In genomic region chr12:70664463-70664862, GRCh38 we compare ENCODE assay signal across 12 cellular contexts. TPM values are rescaled to one million over a fixed set of nuclear protein-coding genes. Genes with fewer than 3 reads are reported as not detected.
DNase-seq lines count a peak whose midpoint lies in the region; ATAC-seq, FAIRE-seq and TF ChIP-seq lines count a peak whose summit lies in the region.
"Had no signal": no experiment of that assay in that cellular context is flagged by ENCODE, and none has a peak within 500 bp of the region (broad histone marks: within the 10 kb centered on the region; RNA-seq: fewer than 3 reads in every experiment).

No MANE protein-coding gene starts in this region.

- H3K27ac Mint-ChIP-seq in WTC11: peak overlapping the region; percentile 95
- H3K27ac Mint-ChIP-seq in activated CD4-positive, alpha-beta T cell treated with anti-CD3 and anti-CD28 coated beads, Interleukin-2, amount 10 ng/mL, durations not matched to agents 7 days and 5 days: no peak overlapping the region
- H3K27ac Mint-ChIP-seq: activated naive CD4-positive, alpha-beta T cell treated with anti-CD3 and anti-CD28 coated beads, Interleukin-2, amount 50 U/mL, for 72 hours had no signal

- DNase-seq in A172 (ENCODE audit: low spot score) (peak; percentile 69), NCI-H1092 (lab: John Stamatoyannopoulos, UW) (peak; percentile 15), WTC11 (ENCODE audit: low spot score) (peak; percentile 23), HEK293T (ENCODE audit: extremely low spot score) (no peak), DMS153 treated with DMSO at 0.1 percent for 48 hours (lab: John Stamatoyannopoulos, UW; ENCODE audit: unreplicated experiment) (no peak), pancreas (no peak)
- DNase-seq in activated CD4-positive, alpha-beta T cell treated with anti-CD3 and anti-CD28 coated beads, Interleukin-2, amount 10 ng/mL, durations not matched to agents 7 days and 5 days: no peak
- DNase-seq: T-helper 2 cell had no signal

- H3K36me3 Mint-ChIP-seq in WTC11: 0 out of 2 replicates have a peak, but pooled peaks cover 3% of the 10 kb centered on the region
- H3K36me3 Mint-ChIP-seq in activated CD4-positive, alpha-beta T cell treated with anti-CD3 and anti-CD28 coated beads, Interleukin-2, amount 10 ng/mL, durations not matched to agents 7 days and 5 days (ENCODE audit: low read depth): no peaks in the 10 kb centered on the region
- H3K36me3 Mint-ChIP-seq: activated naive CD4-positive, alpha-beta T cell treated with anti-CD3 and anti-CD28 coated beads, Interleukin-2, amount 50 U/mL, for 72 hours had no signal

- peak overlapping the region; percentile 17; the same call in 1 of the 2 replicates for H3K9ac ChIP-seq in iPS-20b (ENCODE audit: low read depth, low read length)

- no peak for FAIRE-seq in pancreas (lab: Jason Lieb, UNC)

- intact Hi-C loops in pancreas (cut with DNase I): no loop called here

- H3K4me3 ChIP-seq in iPS-20b (ENCODE audit: low read length) (peak overlapping the region; percentile 48; the same call in 1 of the 2 replicates), pancreas (no peak overlapping the region)
- H3K4me3 ChIP-seq: tibial nerve had no signal

- no peak overlapping the region for H3K27ac ChIP-seq in iPS-20b (ENCODE audit: low read length)
- H3K27ac ChIP-seq in pancreas: no peak overlapping the region
- H3K27ac ChIP-seq: tibial nerve had no signal

- POLR2A ChIA-PET in WTC11 (lab: Charles Lee): interaction anchor here (0.6 to 0.8 kb wide), 2 partner anchors 21 to 73 kb away, joined by 4 to 5 read pairs; no protein-coding TSS in a partner anchor
- POLR2A ChIA-PET in HEK293T (lab: Yijun Ruan, JAX): no interaction called here
- POLR2A ChIA-PET in activated CD4-positive, alpha-beta T cell treated with anti-CD3 and anti-CD28 coated beads, Interleukin-2, amount 10 ng/mL, durations not matched to agents 7 days and 5 days (lab: Charles Lee): no interaction called here

- CTCF ChIA-PET in WTC11 (lab: Charles Lee) (interaction anchor here (1.5 kb wide), 1 partner anchor 74 kb away, joined by 8 read pairs; no protein-coding TSS in a partner anchor), HEK293T (lab: Yijun Ruan, JAX) (no interaction called here)
- CTCF ChIA-PET in activated CD4-positive, alpha-beta T cell treated with anti-CD3 and anti-CD28 coated beads, Interleukin-2, amount 10 ng/mL, durations not matched to agents 7 days and 5 days (lab: Charles Lee): no interaction called here

- H3K27me3 ChIP-seq in iPS-20b (ENCODE audit: insufficient read depth, low read length) (no peaks in the 10 kb centered on the region), pancreas (no peaks in the 10 kb centered on the region)
- H3K27me3 ChIP-seq: tibial nerve had no signal

- peaks cover 40% of the 10 kb centered on the region for H3K4me1 Mint-ChIP-seq in WTC11
- peaks cover 10% of the 10 kb centered on the region for H3K4me1 Mint-ChIP-seq in activated CD4-positive, alpha-beta T cell treated with anti-CD3 and anti-CD28 coated beads, Interleukin-2, amount 10 ng/mL, durations not matched to agents 7 days and 5 days

- ATAC-seq in WTC11: peak; percentile 83
- ATAC-seq in pancreas: no peak
- ATAC-seq: activated naive CD4-positive, alpha-beta T cell treated with anti-CD3 and anti-CD28 coated beads, Interleukin-2, amount 50 U/mL, for 72 hours had no signal

- H3K4me3 Mint-ChIP-seq in WTC11: peak overlapping the region; percentile 60
- H3K4me3 Mint-ChIP-seq in activated CD4-positive, alpha-beta T cell treated with anti-CD3 and anti-CD28 coated beads, Interleukin-2, amount 10 ng/mL, durations not matched to agents 7 days and 5 days: no peak overlapping the region

- peaks cover 9% of the 10 kb centered on the region; the same call in 1 of the 2 replicates for H3K9me3 Mint-ChIP-seq in WTC11
- H3K9me3 Mint-ChIP-seq in activated CD4-positive, alpha-beta T cell treated with anti-CD3 and anti-CD28 coated beads, Interleukin-2, amount 10 ng/mL, durations not matched to agents 7 days and 5 days: no peaks in the 10 kb centered on the region
- H3K9me3 Mint-ChIP-seq: activated naive CD4-positive, alpha-beta T cell treated with anti-CD3 and anti-CD28 coated beads, Interleukin-2, amount 50 U/mL, for 72 hours had no signal

- no peaks in the 10 kb centered on the region for H3K27me3 Mint-ChIP-seq in WTC11 (ENCODE audit: low read depth)
- H3K27me3 Mint-ChIP-seq in activated CD4-positive, alpha-beta T cell treated with anti-CD3 and anti-CD28 coated beads, Interleukin-2, amount 10 ng/mL, durations not matched to agents 7 days and 5 days: no peaks in the 10 kb centered on the region

- no peaks in the 10 kb centered on the region for H3K36me3 ChIP-seq in iPS-20b (ENCODE audit: insufficient read depth, low read depth, low read length)
- H3K36me3 ChIP-seq in pancreas: no peaks in the 10 kb centered on the region
- H3K36me3 ChIP-seq: tibial nerve had no signal

- H3K9me3 ChIP-seq in iPS-20b (ENCODE audit: insufficient read depth, low read depth, low read length) (no peaks in the 10 kb centered on the region), pancreas (no peaks in the 10 kb centered on the region)
- H3K9me3 ChIP-seq: tibial nerve had no signal

- TF ChIP-seq CTCF in WTC11 (IDR thresholded peaks at IDR 0.05): no peak
- no peak for TF ChIP-seq CTCF in pancreas (IDR thresholded peaks at IDR 0.05)

- WGBS in pancreas, 2 donors: 37 to 46% methylated on average over 7 of the region's 7 CpGs

- peaks cover 23% of the 10 kb centered on the region for H3K4me1 ChIP-seq in iPS-20b (ENCODE audit: insufficient read depth, low read length)
- no peaks in the 10 kb centered on the region for H3K4me1 ChIP-seq in pancreas

TF ChIP-seq in WTC11, 78 proteins besides CTCF, POLR2A, EP300 and RAD21:
- TF ChIP-seq ZNF232 (CRISPR knock-in tag; IDR thresholded peaks at IDR 0.05) (no peak), ZNF121 (CRISPR knock-in tag; IDR thresholded peaks at IDR 0.05) (peak; percentile 89), ZNF219 (CRISPR knock-in tag; IDR thresholded peaks at IDR 0.05; ENCODE audit: borderline replicate concordance) (no peak)

TF ChIP-seq in HEK293T, 16 proteins besides CTCF, POLR2A, EP300 and RAD21:
- TF ChIP-seq FOXK2 (IDR thresholded peaks at IDR 0.05): no peak
- TF ChIP-seq ELF4 (IDR thresholded peaks at IDR 0.05): no peak
- no peak for TF ChIP-seq PKNOX1 (IDR thresholded peaks at IDR 0.05)
- no peak for TF ChIP-seq TARDBP (IDR thresholded peaks at IDR 0.05)
- TF ChIP-seq ZNF384 (IDR thresholded peaks at IDR 0.05): no peak
- no peak for TF ChIP-seq FOXA1 (IDR thresholded peaks at IDR 0.05)
- no peak for TF ChIP-seq BHLHE40 (IDR thresholded peaks at IDR 0.05; ENCODE audit: borderline replicate concordance)
- TF ChIP-seq NFRKB (IDR thresholded peaks at IDR 0.05): no peak
- no peak for TF ChIP-seq L3MBTL2 (conservative IDR thresholded peaks at IDR 0.05)
- no peak for TF ChIP-seq LEF1 (IDR thresholded peaks at IDR 0.05; ENCODE audit: borderline replicate concordance)
- no peak for TF ChIP-seq SP1 (IDR thresholded peaks at IDR 0.05)
- TF ChIP-seq SUZ12 (IDR thresholded peaks at IDR 0.05): no peak
- TF ChIP-seq FOXM1 (IDR thresholded peaks at IDR 0.05; ENCODE audit: borderline replicate concordance): no peak

RNA-seq across cellular contexts. Expression of gene PTPRB, which starts 27.2 kb away (rescaled TPM):
- total RNA-seq in A172 (2014; rRNA removed; shearing (Covaris generic)): 2.3 and 3.5 TPM in 2 replicates
- 2.9 to 3.3 TPM (median 3.1 TPM) in 3 replicates for total RNA-seq in WTC11 (2021)
- total RNA-seq in pancreas: 1 to 10 TPM; 2.9 to 5.5 (median 4.4) TPM
- 1 to 10 TPM; 2.2 to 5.1 TPM for polyA plus RNA-seq in pancreas
- total RNA-seq in activated CD4-positive, alpha-beta T cell treated with anti-CD3 and anti-CD28 coated beads, Interleukin-2, amount 10 ng/mL, durations not matched to agents 7 days and 5 days: not detected
- total RNA-seq: activated CD8-positive, alpha-beta memory T cell treated with anti-CD3 and anti-CD28 coated beads for 36 hours; activated naive CD4-positive, alpha-beta T cell treated with anti-CD3 and anti-CD28 coated beads, Interleukin-2, amount 50 U/mL, for 72 hours had no signal

Comparison
In these comparisons a context has a peak if more than half of its experiments do, and no peak if none do; other contexts are left out.
1. DNase-seq: peak in A172 (single experiment), NCI-H1092 (single experiment) and WTC11 (single experiment); none in HEK293T (single experiment), DMS153 treated with DMSO at 0.1 percent for 48 hours (single experiment), pancreas (0 of 6) and activated CD4-positive, alpha-beta T cell treated with anti-CD3 and anti-CD28 coated beads, Interleukin-2, amount 10 ng/mL, durations not matched to agents 7 days and 5 days (single experiment).